15 cellular contexts compared by ENCODE assay signal in the genomic region with DNA sequence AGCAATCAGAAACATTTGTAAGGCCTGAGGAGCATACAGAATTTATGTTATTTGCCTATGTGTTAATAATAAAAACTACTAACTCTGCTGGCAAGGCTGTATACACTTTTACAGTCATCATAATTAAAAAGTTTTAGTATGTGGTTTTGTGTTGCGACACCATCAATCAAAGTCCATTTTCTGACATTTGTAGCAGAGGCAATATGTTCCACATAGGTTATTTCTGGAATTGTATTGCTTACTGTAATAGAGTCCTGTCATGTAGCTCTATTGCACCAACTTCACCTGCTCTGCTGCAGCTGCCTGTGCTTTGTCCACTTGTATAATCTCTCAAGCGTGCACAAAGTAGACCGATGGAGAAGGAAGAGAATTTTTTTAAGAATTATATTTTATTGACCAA.
"Had no signal": no experiment of that assay in that cellular context is flagged by ENCODE, and none has a peak within 500 bp of the region (broad histone marks: within the 10 kb centered on the region; RNA-seq: fewer than 3 reads in every experiment).

No MANE protein-coding gene starts in this region.

- DNase-seq: activated CD4-positive, alpha-beta memory T cell treated with anti-CD3 and anti-CD28 coated beads, Interleukin-2, amount 10 ng/mL, durations not matched to agents 7 days and 5 days; activated CD4-positive, alpha-beta T cell treated with anti-CD3 and anti-CD28 coated beads for 36 hours; activated effector memory CD4-positive, alpha-beta T cell treated with Interleukin-2 at 50 U/mL for 16 hours; activated naive CD4-positive, alpha-beta T cell treated with anti-CD3 and anti-CD28 coated beads, Interleukin-2, amount 50 U/mL, for 16 hours; activated T-cell treated with anti-CD3 and anti-CD28 coated beads, Interleukin-2, amount 50 U/mL, for 4 hours; dermis blood vessel endothelial cell; effector memory CD8-positive, alpha-beta T cell; foreskin keratinocyte; lower lobe of right lung; right cardiac atrium; small intestine; stimulated activated CD4-positive, alpha-beta T cell treated with anti-CD3 and anti-CD28 coated beads, Interleukin-4, amount 100 ng/mL, for 24 hours; stimulated activated naive CD4-positive, alpha-beta T cell; trophoblast cell had no signal

- H3K4me3 ChIP-seq: lower lobe of right lung, prostate gland had no signal

- H3K4me1 ChIP-seq: foreskin keratinocyte, lower lobe of right lung, prostate gland had no signal

- H3K36me3 ChIP-seq: lower lobe of right lung, prostate gland had no signal

- H3K27ac ChIP-seq: foreskin keratinocyte, lower lobe of right lung, prostate gland had no signal

- ATAC-seq: activated CD4-positive, alpha-beta T cell treated with anti-CD3 and anti-CD28 coated beads for 36 hours; activated T-cell treated with anti-CD3 and anti-CD28 coated beads, Interleukin-2, amount 50 U/mL, for 4 hours; effector memory CD8-positive, alpha-beta T cell; foreskin keratinocyte; lower lobe of right lung; right cardiac atrium had no signal

- H3K9me3 ChIP-seq: lower lobe of right lung, prostate gland had no signal

- H3K27me3 ChIP-seq: foreskin keratinocyte had no signal
